Comparison of ENCODE assay signal across 30 cellular contexts in the genomic region with DNA sequence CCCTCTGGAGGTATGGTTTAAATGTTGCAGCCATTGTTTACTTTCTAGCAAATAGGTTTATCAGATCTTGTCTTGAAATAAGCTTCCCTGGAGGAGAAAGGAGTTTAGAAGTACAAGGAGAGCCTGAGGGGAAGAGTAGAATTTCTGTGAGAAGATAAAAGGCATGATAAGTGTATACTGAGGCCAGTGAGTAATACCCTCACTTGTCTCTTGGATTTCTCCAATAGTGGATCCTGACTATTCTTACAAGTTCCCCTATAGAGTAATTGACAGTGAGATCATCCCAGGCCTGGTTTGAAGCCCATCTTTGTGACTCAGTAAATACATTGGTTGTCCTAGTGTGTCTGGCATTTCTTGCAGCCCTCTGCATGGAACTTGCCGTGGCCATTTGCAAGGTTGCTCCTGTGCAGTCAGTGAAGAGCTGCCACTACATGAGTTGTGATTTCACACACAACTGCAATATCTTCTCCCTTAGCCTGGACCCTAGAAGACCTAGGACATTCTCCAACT.
"Had no signal": no experiment of that assay in that cellular context is flagged by ENCODE, and none has a peak within 500 bp of the region (broad histone marks: within the 10 kb centered on the region; RNA-seq: fewer than 3 reads in every experiment).

No MANE protein-coding gene starts in this region.

- H3K27ac Mint-ChIP-seq: natural killer cell; nephron; neural progenitor cell; progenitor cell of endocrine pancreas; stimulated activated memory B cell treated with anti-CD40 and anti-IgM and Interleukin-4, amounts not matched to agents 10 μg/mL and 1 μg/mL and 100 μg/mL, for 72 hours; stimulated activated naive CD8-positive, alpha-beta T cell treated with anti-CD3 and anti-CD28 coated beads, Interleukin-15, amount 100 ng/mL, for 72 hours had no signal

- H3K27me3 ChIP-seq: neural progenitor cell, ovary, right lobe of liver, sigmoid colon, spleen, suprapubic skin, testis, tibial artery, transverse colon, upper lobe of left lung, vagina had no signal

- ATAC-seq: natural killer cell; psoas muscle; right lobe of liver; stimulated activated memory B cell treated with anti-CD40 and anti-IgM and Interleukin-4, amounts not matched to agents 10 μg/mL and 1 μg/mL and 100 μg/mL, for 72 hours; stimulated activated naive CD8-positive, alpha-beta T cell treated with anti-CD3 and anti-CD28 coated beads, Interleukin-15, amount 100 ng/mL, for 72 hours; stimulated activated naive CD8-positive, alpha-beta T cell treated with anti-CD3 and anti-CD28 coated beads, Interleukin-15, Interleukin-2, amounts not matched to agents 100 U/mL and 50 U/mL, for 24 hours had no signal

- H2AFZ ChIP-seq: neural progenitor cell, parathyroid adenoma had no signal

- H3K4me1 ChIP-seq: parathyroid adenoma, sigmoid colon, spleen, testis, tibial artery, upper lobe of left lung, vagina had no signal

- DNase-seq: natural killer cell; occipital lobe; ovary; posterior cingulate gyrus; psoas muscle; right cardiac atrium; right lobe of liver; sigmoid colon; small intestine; spleen; stimulated activated CD4-positive, alpha-beta T cell treated with anti-CD3 and anti-CD28 coated beads, Interleukin-12 subunit alpha, Interleukin-12 subunit beta, amount 100 ng/mL, for 4 hours; stimulated activated CD4-positive, alpha-beta T cell treated with anti-CD3 and anti-CD28 coated beads, Interleukin-1b, Interleukin-23, amount 100 ng/mL, for 48 hours; stimulated activated CD4-positive, alpha-beta T cell treated with anti-CD3 and anti-CD28 coated beads, Interleukin-4, amount 100 ng/mL, for 1 hour; stimulated activated CD4-positive, alpha-beta T cell treated with anti-CD3 and anti-CD28 coated beads, Interleukin-4, amount 100 ng/mL, for 4 hours; stimulated activated CD8-positive, alpha-beta memory T cell treated with anti-CD3 and anti-CD28 coated beads, Interleukin-4, amount 100 ng/mL, for 48 hours; stimulated activated naive CD4-positive, alpha-beta T cell; stimulated activated naive CD8-positive, alpha-beta T cell treated with anti-CD3 and anti-CD28 coated beads, Interleukin-15, amount 100 ng/mL, for 72 hours; stimulated activated naive CD8-positive, alpha-beta T cell treated with anti-CD3 and anti-CD28 coated beads, Interleukin-15, Interleukin-2, amounts not matched to agents 100 U/mL and 50 U/mL, for 24 hours; substantia nigra; testis; tibial artery; transverse colon; upper lobe of left lung had no signal

- H3K4me3 Mint-ChIP-seq: natural killer cell; nephron; neural progenitor cell; stimulated activated memory B cell treated with anti-CD40 and anti-IgM and Interleukin-4, amounts not matched to agents 10 μg/mL and 1 μg/mL and 100 μg/mL, for 72 hours; stimulated activated naive CD8-positive, alpha-beta T cell treated with anti-CD3 and anti-CD28 coated beads, Interleukin-15, amount 100 ng/mL, for 72 hours had no signal

- H3K27me3 Mint-ChIP-seq: progenitor cell of endocrine pancreas had no signal

- H3K9me3 ChIP-seq: ovary, psoas muscle, right lobe of liver, sigmoid colon, spleen, suprapubic skin, testis, tibial artery, transverse colon, upper lobe of left lung, vagina had no signal

- H3K36me3 ChIP-seq: neural progenitor cell, ovary, right lobe of liver, sigmoid colon, spleen, suprapubic skin, tibial artery, transverse colon, upper lobe of left lung, vagina had no signal

- H3K4me1 Mint-ChIP-seq: stimulated activated memory B cell treated with anti-CD40 and anti-IgM and Interleukin-4, amounts not matched to agents 10 μg/mL and 1 μg/mL and 100 μg/mL, for 72 hours had no signal

- H3K9ac ChIP-seq: neural progenitor cell, parathyroid adenoma had no signal

- H3K4me2 ChIP-seq: neural progenitor cell had no signal

- H3K4me3 ChIP-seq: neural progenitor cell, ovary, psoas muscle, right lobe of liver, sigmoid colon, spleen, suprapubic skin, testis, tibial artery, transverse colon, upper lobe of left lung, vagina had no signal

- H3K36me3 Mint-ChIP-seq: natural killer cell; neural progenitor cell; stimulated activated memory B cell treated with anti-CD40 and anti-IgM and Interleukin-4, amounts not matched to agents 10 μg/mL and 1 μg/mL and 100 μg/mL, for 72 hours had no signal

- H3K79me2 ChIP-seq: parathyroid adenoma had no signal

- H3K27ac ChIP-seq: neural progenitor cell, ovary, parathyroid adenoma, psoas muscle, right lobe of liver, sigmoid colon, spleen, suprapubic skin, testis, tibial artery, transverse colon, upper lobe of left lung, vagina had no signal
